In genomic region chr2:146405402-146406309, GRCh38 we compare ENCODE assay signal across 8 cellular contexts.
DNase-seq lines count a peak whose midpoint lies in the region; ATAC-seq and TF ChIP-seq lines count a peak whose summit lies in the region.
"Not testable (repeated sequence)": the region's sequence is repeated elsewhere in the genome, so short reads cannot be mapped to it uniquely, and the experiment has no call there.

No MANE protein-coding gene starts in this region.

- POLR2A ChIA-PET in A673 (lab: Charles Lee; ENCODE audit: low non-redundant PET) = not testable (repeated sequence)

- CTCF ChIA-PET in A673 (lab: Charles Lee) = not testable (repeated sequence)

- DNase-seq in A673 (ENCODE audit: low spot score) = peak; percentile 19
- DNase-seq in H4 (ENCODE audit: low spot score) = peak; percentile 34
- peak; percentile 24 for DNase-seq in HuH-7 (ENCODE audit: low spot score)
- peak; percentile 15 for DNase-seq in NCI-H345 (lab: John Stamatoyannopoulos, UW)
- peak; percentile 31 for DNase-seq in brain microvascular endothelial cell
- peak; percentile 1 to 15 for DNase-seq in foreskin fibroblast
- peak; percentile 7 for DNase-seq in retinal pigment epithelial cell (ENCODE audit: low read depth)

- TF ChIP-seq CTCF in A673 (conservative IDR thresholded peaks at IDR 0.05; ENCODE audit: low read depth, low read length); brain microvascular endothelial cell (IDR thresholded peaks at IDR 0.05; ENCODE audit: low read depth, low read length, missing control alignments); foreskin fibroblast (IDR thresholded peaks at IDR 0.05; ENCODE audit: low read depth, low read length); retinal pigment epithelial cell (conservative IDR thresholded peaks at IDR 0.05; ENCODE audit: low read depth, low read length): not testable (repeated sequence)

- not testable (repeated sequence) for H3K9me3 ChIP-seq in A673 (ENCODE audit: low read depth, low read length, poor library complexity, severe bottlenecking)

- ATAC-seq in SK-N-SH treated with all-trans-retinoic acid at 6 μM for 48 hours = peak; percentile 85

- intact Hi-C loops in A673 (cut with micrococcal nuclease; ENCODE audit: unreplicated experiment) = not testable (repeated sequence)

- not testable (repeated sequence) for H3K4me1 ChIP-seq in A673 (ENCODE audit: insufficient read depth, low read length, poor library complexity, severe bottlenecking)

- H3K4me3 ChIP-seq in A673 (ENCODE audit: low read depth, low read length, poor library complexity, severe bottlenecking); brain microvascular endothelial cell (ENCODE audit: low read depth, low read length); foreskin fibroblast (ENCODE audit: low read depth in 1 of 2, low read length in 2 of 2); retinal pigment epithelial cell (ENCODE audit: low read length): not testable (repeated sequence)

- H3K36me3 ChIP-seq in A673 (ENCODE audit: insufficient read depth, low read length, poor library complexity, severe bottlenecking); brain microvascular endothelial cell (replicated peaks): not testable (repeated sequence)

- H3K27me3 ChIP-seq in A673 (replicated peaks; ENCODE audit: insufficient read depth, low read depth, low read length, poor library complexity); brain microvascular endothelial cell (replicated peaks): not testable (repeated sequence)

- not testable (repeated sequence) for BruUV-seq in A673 (replicated peaks; lab: Mats Ljungman, UMichigan)

- H3K27ac ChIP-seq in A673 (ENCODE audit: low read depth, low read length, poor library complexity, severe bottlenecking); brain microvascular endothelial cell: not testable (repeated sequence)

- in situ Hi-C loops in brain microvascular endothelial cell (cut with HindIII; ENCODE audit: low pct_ligation_motif_present, low sequenced_read_pairs) = not testable (repeated sequence)
